28 cellular contexts compared by ENCODE assay signal in the genomic region with DNA sequence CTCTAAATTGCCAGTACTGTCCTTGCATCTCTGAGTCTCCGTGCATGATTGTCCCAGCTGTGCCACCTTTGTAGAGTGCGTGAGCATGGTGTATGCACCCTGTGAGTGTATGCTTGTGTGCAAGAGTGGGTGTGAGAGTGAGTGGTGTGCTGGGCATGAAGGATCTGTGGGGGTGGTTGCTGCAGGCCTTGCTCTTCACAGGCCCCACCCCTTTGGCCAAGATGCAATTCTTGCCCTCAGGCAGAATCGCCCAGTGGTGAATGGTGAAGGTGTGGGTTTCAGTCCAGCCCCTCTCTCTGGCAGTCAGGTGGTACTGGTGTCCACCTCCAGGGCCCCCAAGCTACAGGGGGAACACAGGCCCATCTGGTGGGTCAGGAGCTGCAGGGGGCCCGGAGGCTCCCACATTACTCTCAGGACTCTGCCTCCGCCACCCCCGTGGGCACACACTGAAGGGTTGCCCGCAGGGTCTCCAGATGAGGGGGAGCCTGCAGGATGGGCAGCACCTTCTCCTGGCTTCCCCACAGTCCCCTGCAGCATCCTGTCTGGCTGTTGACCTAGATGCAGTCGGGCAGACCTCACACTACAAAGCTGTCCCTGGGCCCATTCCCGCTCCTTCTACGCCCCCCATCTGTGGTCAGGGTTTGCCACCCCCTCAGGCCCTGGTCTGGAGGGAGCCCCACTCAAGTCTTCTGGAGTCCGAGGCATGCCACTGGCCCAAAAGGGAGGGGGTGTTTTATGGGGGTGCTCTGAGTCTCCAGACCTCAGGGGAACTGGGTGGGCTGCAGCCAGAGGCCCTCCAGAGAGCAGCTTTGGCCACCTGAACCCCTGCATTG. TPM values are rescaled to one million over a fixed set of nuclear protein-coding genes. Genes with fewer than 3 reads are reported as not detected.
A peak's percentile ranks its signal among the peaks of the same experiment; 100 is the strongest.
DNase-seq lines count a peak whose midpoint lies in the region; ATAC-seq and TF ChIP-seq lines count a peak whose summit lies in the region.
"Had no signal": no experiment of that assay in that cellular context is flagged by ENCODE, and none has a peak within 500 bp of the region (broad histone marks: within the 10 kb centered on the region; RNA-seq: fewer than 3 reads in every experiment).

No MANE protein-coding gene starts in this region.

- ATAC-seq in right cardiac atrium (no peak), aorta (ENCODE audit: low FRiP score) (peak; percentile 9), HG03432 (IDR thresholded peaks at IDR 0.05; ENCODE audit: unreplicated experiment) (no peak)
- ATAC-seq: GM12878 had no signal

- H3K4me3 ChIP-seq in right cardiac atrium (ENCODE audit: low read length) (no peak overlapping the region), left ventricle myocardium inferior (no peak overlapping the region), HEK293 (ENCODE audit: low read depth, low read length) (no peak overlapping the region), neuronal stem cell (ENCODE audit: low read length in 2 of 2) (peak overlapping the region in 1 of 2 donors; percentile 38), aorta (ENCODE audit: low read length in 2 of 2) (no peak overlapping the region), Caco-2 (ENCODE audit: low read depth, low read length) (no peak overlapping the region)
- H3K4me3 ChIP-seq: BLaER1 treated with 17β-estradiol and CSF1 and Interleukin-3, amounts not matched to agents 10 nM and 100 nM; GM12878; HAP-1 had no signal

- no peaks in the 10 kb centered on the region for H3K4me1 Mint-ChIP-seq in Caco-2 (ENCODE audit: low read depth, unreplicated experiment)
- H3K4me1 Mint-ChIP-seq: IgD-negative memory B cell had no signal

- intact Hi-C loops in right cardiac atrium (cut with DNase I) = no loop called here
- intact Hi-C loops in left ventricle myocardium inferior (cut with micrococcal nuclease) = no loop called here
- intact Hi-C loops in aorta (cut with DNase I) = no loop called here
- intact Hi-C loops in Caco-2 (cut with micrococcal nuclease; ENCODE audit: unreplicated experiment) = no loop called here

- no peaks in the 10 kb centered on the region for H3K36me3 Mint-ChIP-seq in Caco-2 (ENCODE audit: insufficient read depth, unreplicated experiment)

- H2BK120ac ChIP-seq in neuronal stem cell (ENCODE audit: low read depth, low read length) = no peak overlapping the region

- peak overlapping the region; percentile 21 for H3K18ac ChIP-seq in neuronal stem cell (ENCODE audit: low read length)

- TF ChIP-seq CTCF in left ventricle myocardium inferior (IDR thresholded peaks at IDR 0.05; ENCODE audit: borderline replicate concordance) = no peak
- no peak for TF ChIP-seq CTCF in HEK293 (tag by site-specific recombination; IDR thresholded peaks at IDR 0.05)
- TF ChIP-seq CTCF in Caco-2 (IDR thresholded peaks at IDR 0.05; ENCODE audit: insufficient read depth in 1 of 2, low read depth in 1 of 2, low read length in 1 of 2, severe bottlenecking in 1 of 2, unreplicated experiment in 1 of 2) = no peak

- no peak overlapping the region for H3K27ac Mint-ChIP-seq in Caco-2 (ENCODE audit: unreplicated experiment)
- H3K27ac Mint-ChIP-seq: CD4-positive, alpha-beta T cell; IgD-negative memory B cell had no signal

- peak in 2 of 3 donors; percentile 16 to 35 for DNase-seq in right cardiac atrium
- DNase-seq in left ventricle myocardium inferior = no peak
- DNase-seq in neuronal stem cell (ENCODE audit: low spot score) = no peak
- peak in 1 of 2 donors; percentile 66 for DNase-seq in aorta
- no peak for DNase-seq in ACHN
- DNase-seq in Caco-2 = no peak
- DNase-seq: 8988T; AML-193; CD4-positive, alpha-beta T cell; NCI-H1048; NCI-H1417; NCI-H1694; NCI-H2029 treated with DMSO at 0.1 percent for 48 hours; NCI-H446 treated with DMSO at 0.1 percent for 48 hours; NCI-H526; NCI-H82; NK-92 treated with Interleukin-12 subunit alpha and Interleukin-12 subunit beta, amount 100 ng/mL, for 24 hours; RPMI8226; SHP77; SW 1271 had no signal

- POLR2A ChIA-PET in HEK293 (lab: Yijun Ruan, JAX) = no interaction called here
- POLR2A ChIA-PET in Caco-2 (lab: Charles Lee) = no interaction called here

- no peak overlapping the region for H3K4ac ChIP-seq in neuronal stem cell (ENCODE audit: low read length)

- H3K9me3 ChIP-seq in right cardiac atrium (ENCODE audit: control insufficient read depth, low read length) (no peaks in the 10 kb centered on the region), left ventricle myocardium inferior (replicated peaks) (no peaks in the 10 kb centered on the region), HEK293 (ENCODE audit: control insufficient read depth, insufficient read depth, low read depth, low read length) (no peaks in the 10 kb centered on the region), neuronal stem cell (replicated peaks in 1 of 2; ENCODE audit: control insufficient read depth in 2 of 2, insufficient read depth in 1 of 2, low read depth in 1 of 2, low read length in 2 of 2) (no peaks in the 10 kb centered on the region), aorta (ENCODE audit: control insufficient read depth, low read length) (peaks cover 1% of the 10 kb centered on the region), Caco-2 (no peaks in the 10 kb centered on the region)
- H3K9me3 ChIP-seq: HAP-1 had no signal

- H2BK12ac ChIP-seq in neuronal stem cell (ENCODE audit: low read length) = no peak overlapping the region

- H3K9ac ChIP-seq in neuronal stem cell (ENCODE audit: low read depth, low read length, poor library complexity) = peak overlapping the region; percentile 2
- H3K9ac ChIP-seq: BLaER1 treated with 17β-estradiol and CSF1 and Interleukin-3, amounts not matched to agents 10 nM and 100 nM; KMS-11 had no signal

- no peak overlapping the region for H2BK15ac ChIP-seq in neuronal stem cell (ENCODE audit: low read length)

- no peak overlapping the region for H4K91ac ChIP-seq in neuronal stem cell (ENCODE audit: low read depth, low read length, poor library complexity)

- H2BK5ac ChIP-seq in neuronal stem cell (ENCODE audit: low read length) = no peak overlapping the region

- H3K27me3 Mint-ChIP-seq in Caco-2 (ENCODE audit: insufficient read depth, unreplicated experiment) = no peaks in the 10 kb centered on the region

- H4K8ac ChIP-seq in neuronal stem cell (ENCODE audit: low read depth, low read length) = no peak overlapping the region

- in situ Hi-C loops in ACHN (cut with HindIII; ENCODE audit: low pct_ligation_motif_present, low pct_unique_long_range_greater_than_20kb, low sequenced_read_pairs) = no loop called here

- WGBS in right cardiac atrium = 87% methylated on average over 11 of the region's 11 CpGs
- WGBS in neuronal stem cell (ENCODE audit: extremely low coverage in 2 of 2, insufficient read length in 2 of 2, insufficient replicate concordance in 1 of 2), 2 donors = no CpG with 5 or more reads among the region's 11 CpGs
- WGBS in aorta, 2 donors = 84 to 92% methylated on average over 11 of the region's 11 CpGs

- H2AK5ac ChIP-seq in neuronal stem cell (ENCODE audit: low read depth, low read length) = peak overlapping the region; percentile 27

- no TSS peak for BruUV-seq in Caco-2 (replicated peaks; lab: Mats Ljungman, UMichigan)

- H3K79me1 ChIP-seq in neuronal stem cell (ENCODE audit: low read depth, low read length) = no peaks in the 10 kb centered on the region

- H3K23ac ChIP-seq in neuronal stem cell (ENCODE audit: low read depth, low read length, poor library complexity) = no peak overlapping the region

- H2AFZ ChIP-seq in neuronal stem cell (ENCODE audit: low read length) = no peak overlapping the region

- CTCF ChIA-PET in HEK293 (lab: Yijun Ruan, JAX) (no interaction called here), Caco-2 (lab: Charles Lee) (no interaction called here)

- H3K14ac ChIP-seq in neuronal stem cell (ENCODE audit: low read length) = no peak overlapping the region

- H3K4me1 ChIP-seq in right cardiac atrium (ENCODE audit: control insufficient read depth, insufficient read depth, low read length) (no peaks in the 10 kb centered on the region), left ventricle myocardium inferior (no peaks in the 10 kb centered on the region), HEK293 (ENCODE audit: control insufficient read depth, insufficient read depth, low read length) (no peaks in the 10 kb centered on the region), neuronal stem cell (ENCODE audit: control insufficient read depth in 2 of 2, insufficient read depth in 1 of 2, low read depth in 1 of 2, low read length in 2 of 2) (no peaks in the 10 kb centered on the region), aorta (ENCODE audit: control insufficient read depth in 1 of 2, insufficient read depth in 2 of 2, low read length in 2 of 2) (no peaks in the 10 kb centered on the region), Caco-2 (no peaks in the 10 kb centered on the region)
- H3K4me1 ChIP-seq: HAP-1 had no signal

- H3K4me2 ChIP-seq in neuronal stem cell (ENCODE audit: insufficient read depth, low read length, poor library complexity, severe bottlenecking) = no peak overlapping the region
- H3K4me2 ChIP-seq: BLaER1 treated with 17β-estradiol and CSF1 and Interleukin-3, amounts not matched to agents 10 nM and 100 nM; KMS-11 had no signal

- H3K36me3 ChIP-seq in left ventricle myocardium inferior (no peaks in the 10 kb centered on the region), HEK293 (ENCODE audit: control insufficient read depth in 2 of 2, insufficient read depth in 1 of 2, low read length in 2 of 2) (no peaks in the 10 kb centered on the region), neuronal stem cell (replicated peaks in 1 of 2; ENCODE audit: control insufficient read depth in 2 of 2, insufficient read depth in 2 of 2, low read length in 2 of 2) (no peaks in the 10 kb centered on the region), aorta (ENCODE audit: control insufficient read depth in 1 of 2, insufficient read depth in 2 of 2, low read length in 1 of 2) (no peaks in the 10 kb centered on the region), Caco-2 (ENCODE audit: control insufficient read depth, insufficient read depth, low read length) (no peaks in the 10 kb centered on the region)
- H3K36me3 ChIP-seq: BLaER1 treated with 17β-estradiol and CSF1 and Interleukin-3, amounts not matched to agents 10 nM and 100 nM; HAP-1 had no signal

- no peak overlapping the region for H3K4me3 Mint-ChIP-seq in Caco-2 (ENCODE audit: unreplicated experiment)
- H3K4me3 Mint-ChIP-seq: CD4-positive, alpha-beta T cell; IgD-negative memory B cell had no signal

- H3K27ac ChIP-seq in right cardiac atrium (ENCODE audit: low read length) (no peak overlapping the region), left ventricle myocardium inferior (replicated peaks) (no peak overlapping the region), HEK293 (ENCODE audit: extremely low read depth, low read depth, low read length) (no peak overlapping the region), neuronal stem cell (replicated peaks; ENCODE audit: low read length) (no peak overlapping the region), aorta (ENCODE audit: low read depth in 1 of 2, low read length in 2 of 2) (no peak overlapping the region)
- H3K27ac ChIP-seq: BLaER1 treated with 17β-estradiol and CSF1 and Interleukin-3, amounts not matched to agents 10 nM and 100 nM; HL-60; KMS-11 had no signal

- H3K9me3 Mint-ChIP-seq in Caco-2 (ENCODE audit: unreplicated experiment) = no peaks in the 10 kb centered on the region
- H3K9me3 Mint-ChIP-seq: CD4-positive, alpha-beta T cell had no signal

- H3K27me3 ChIP-seq in right cardiac atrium (ENCODE audit: control insufficient read depth, insufficient read depth) = no peaks in the 10 kb centered on the region
- peaks cover 88% of the 10 kb centered on the region for H3K27me3 ChIP-seq in left ventricle myocardium inferior (ENCODE audit: low read depth)
- peaks cover 0 to 25% (median 0%) of the 10 kb centered on the region in 3 experiments for H3K27me3 ChIP-seq in neuronal stem cell (ENCODE audit: control insufficient read depth in 3 of 3, insufficient read depth in 3 of 3, low read depth in 1 of 3, low read length in 3 of 3)
- H3K27me3 ChIP-seq in aorta (ENCODE audit: control insufficient read depth in 1 of 2, insufficient read depth in 2 of 2, low read length in 1 of 2) = no peaks in the 10 kb centered on the region
- H3K27me3 ChIP-seq in Caco-2 (replicated peaks; ENCODE audit: control insufficient read depth, insufficient read depth, low read length) = no peaks in the 10 kb centered on the region
- H3K27me3 ChIP-seq: BLaER1 treated with 17β-estradiol and CSF1 and Interleukin-3, amounts not matched to agents 10 nM and 100 nM had no signal

RNA-seq across cellular contexts. Expression of a gene that starts 8.3 kb away (rescaled TPM):
- total RNA-seq in right cardiac atrium (1 to 10 TPM; 2.0 to 4.8 (median 3.6) TPM), left ventricle myocardium inferior (4.0 TPM), aorta (under 1 TPM in 1 of 2 donors, not detected in 1; 0.48 TPM), Caco-2 (2022) (0.30 TPM in 1 of 2 replicates, not detected in the other)
- polyA plus RNA-seq in right cardiac atrium (4.5 TPM), aorta (1 to 10 TPM in 1 of 2 donors, under 1 TPM in 1; 0.28 to 2.6 TPM)
- 0.04 TPM for polyA plus RNA-seq in neuronal stem cell (2013, experiment 1 of 2)
- not detected for polyA plus RNA-seq in neuronal stem cell (2013, experiment 2 of 2)
- total RNA-seq: GM12878 had no signal
- polyA plus RNA-seq: GM12878, IgD-negative memory B cell had no signal

Comparison
In these comparisons a context has a peak if more than half of its experiments do, and no peak if none do; other contexts are left out.
1. DNase-seq: peak in right cardiac atrium (2 of 3); none in left ventricle myocardium inferior (single experiment), neuronal stem cell (single experiment), ACHN (single experiment) and Caco-2 (0 of 2).